ENCODE assay signal across 8 cellular contexts in the genomic region with DNA sequence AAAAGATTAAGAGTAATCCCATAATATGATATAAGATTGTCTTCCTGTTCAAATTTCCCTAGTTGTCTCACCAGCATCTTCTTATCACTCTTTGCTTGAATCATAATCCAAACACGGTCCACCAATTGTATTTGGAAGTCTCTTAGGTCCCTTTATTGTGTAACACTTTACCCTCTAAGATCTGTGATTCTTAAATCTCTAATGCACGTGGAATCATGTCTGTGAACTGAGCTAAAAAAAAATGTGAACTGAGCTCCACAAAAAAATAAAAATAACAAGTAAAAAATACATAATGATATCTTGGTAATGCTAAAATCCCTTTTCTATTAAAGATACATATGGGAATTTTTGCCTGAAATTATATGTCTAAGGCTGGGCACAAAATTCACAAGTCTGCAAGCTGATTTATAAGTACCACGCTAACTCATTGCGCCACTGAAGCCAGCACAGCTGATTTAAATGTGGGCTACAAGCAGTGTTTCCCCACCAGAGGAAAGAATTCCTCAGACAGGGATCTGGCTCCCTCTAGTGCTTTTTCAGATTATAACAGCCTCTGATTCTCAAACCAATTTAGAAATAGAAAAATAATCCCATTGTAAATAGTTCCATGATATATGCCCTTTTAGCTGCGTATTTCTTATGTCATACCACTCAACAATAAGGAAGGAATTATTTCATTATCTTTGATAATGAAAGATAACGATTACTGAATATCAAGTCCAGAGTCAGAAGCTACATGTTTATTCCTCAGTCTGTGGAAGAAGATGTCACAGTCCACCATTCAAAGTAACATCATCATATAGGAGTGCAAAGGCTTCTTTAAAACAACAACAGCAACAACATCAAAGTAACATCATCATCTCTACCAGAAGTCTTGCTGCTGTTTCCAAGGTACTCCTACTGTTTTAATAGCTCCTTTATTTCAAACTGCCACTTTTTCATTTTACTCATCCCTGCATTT. TPM values are rescaled to one million over a fixed set of nuclear protein-coding genes. Genes with fewer than 3 reads are reported as not detected.
A peak's percentile ranks its signal among the peaks of the same experiment; 100 is the strongest.
DNase-seq lines count a peak whose midpoint lies in the region; FAIRE-seq and TF ChIP-seq lines count a peak whose summit lies in the region.

No MANE protein-coding gene starts in this region.

- H3K9ac ChIP-seq in keratinocyte (ENCODE audit: control insufficient read depth, extremely low read depth, insufficient read depth, low read length): no peak overlapping the region

- TF ChIP-seq CTCF in GM10266 (IDR thresholded peaks at IDR 0.05; ENCODE audit: control insufficient read depth, insufficient read depth, low read depth, missing control alignments): peak; percentile 64
- peak; percentile 65 for TF ChIP-seq CTCF in HFF-Myc (IDR thresholded peaks at IDR 0.05; ENCODE audit: low read depth, low read length, missing control alignments)
- peak; percentile 72 for TF ChIP-seq CTCF in brain microvascular endothelial cell (IDR thresholded peaks at IDR 0.05; ENCODE audit: low read depth, low read length, missing control alignments)
- peak; percentile 55 to 72 (median 68) for TF ChIP-seq CTCF in keratinocyte (optimal IDR thresholded peaks at IDR 0.05 in 1 of 3, IDR thresholded peaks at IDR 0.05 in 1 of 3, conservative IDR thresholded peaks at IDR 0.05 in 1 of 3; ENCODE audit: extremely low read depth in 1 of 3, insufficient read depth in 2 of 3, low read length in 3 of 3)

- H3K9me3 ChIP-seq in keratinocyte (ENCODE audit: control insufficient read depth, low read depth, low read length): no peaks in the 10 kb centered on the region

- peak overlapping the region; percentile 43 for H3K27ac ChIP-seq in brain microvascular endothelial cell
- no peak overlapping the region for H3K27ac ChIP-seq in keratinocyte (ENCODE audit: control insufficient read depth, insufficient read depth, low read length)

- H3K36me3 ChIP-seq in brain microvascular endothelial cell (replicated peaks) (no peaks in the 10 kb centered on the region), keratinocyte (ENCODE audit: control insufficient read depth in 2 of 2, extremely low read depth in 1 of 2, insufficient read depth in 2 of 2, low read length in 2 of 2) (no peaks in the 10 kb centered on the region)

- peak; percentile 94 for FAIRE-seq in A204.1 (lab: Jason Lieb, UNC)
- FAIRE-seq in keratinocyte (lab: Jason Lieb, UNC): peak; percentile 62

- dilution Hi-C loops in keratinocyte (cut with MboI; ENCODE audit: extremely low pct_ligation_motif_present, low sequenced_read_pairs): no loop called here

- DNase-seq in GM10266 (ENCODE audit: extremely low spot score) (peak; percentile 54), HFF-Myc (ENCODE audit: extremely low read depth, low read depth) (no peak), MV-4-11 (lab: John Stamatoyannopoulos, UW) (peak; percentile 71), SHP77 treated with DMSO at 0.1 percent for 48 hours (lab: John Stamatoyannopoulos, UW) (peak; percentile 5), brain microvascular endothelial cell (peak; percentile 86), keratinocyte (ENCODE audit: low read depth, low spot score) (no peak)
- peak; percentile 25 for DNase-seq in stimulated activated CD4-positive, alpha-beta T cell treated with anti-CD3 and anti-CD28 coated beads, Interleukin-2, amount 100 ng/mL, for 4 hours (ENCODE audit: low read depth)

- peaks cover 3% of the 10 kb centered on the region for H3K4me1 ChIP-seq in keratinocyte (ENCODE audit: control insufficient read depth, extremely low read depth, insufficient read depth, low read length)

- H3K79me2 ChIP-seq in keratinocyte (ENCODE audit: control insufficient read depth, insufficient read depth, low read length): no peaks in the 10 kb centered on the region

- H3K27me3 ChIP-seq in brain microvascular endothelial cell (replicated peaks): no peaks in the 10 kb centered on the region
- no peaks in the 10 kb centered on the region for H3K27me3 ChIP-seq in keratinocyte (ENCODE audit: control insufficient read depth, extremely low read depth, insufficient read depth, low read length)

- H3K4me2 ChIP-seq in keratinocyte (ENCODE audit: control insufficient read depth, extremely low read depth, insufficient read depth, low read depth, low read length): no peak overlapping the region

- no peaks in the 10 kb centered on the region for H4K20me1 ChIP-seq in keratinocyte (ENCODE audit: control insufficient read depth, extremely low read depth, insufficient read depth, low read length)

- no peaks in the 10 kb centered on the region for H3K9me1 ChIP-seq in keratinocyte (ENCODE audit: control insufficient read depth, extremely low read depth, insufficient read depth, low read length)

- no peak overlapping the region for H2AFZ ChIP-seq in keratinocyte (ENCODE audit: control insufficient read depth, low read length)

- H3K4me3 ChIP-seq in HFF-Myc (replicated peaks; ENCODE audit: low read depth, low read length) (no peak overlapping the region), brain microvascular endothelial cell (ENCODE audit: low read depth, low read length) (no peak overlapping the region), keratinocyte (ENCODE audit: control insufficient read depth in 2 of 3, extremely low read depth in 1 of 3, insufficient read depth in 2 of 3, low read depth in 1 of 3, low read length in 3 of 3) (no peak overlapping the region)

- in situ Hi-C loops in brain microvascular endothelial cell (cut with HindIII; ENCODE audit: low pct_ligation_motif_present, low sequenced_read_pairs): loop anchor here (25.0 kb wide), 1 partner anchor 1627 kb away; no protein-coding TSS in a partner anchor

RNA-seq across cellular contexts. Expression of gene RBM43, which starts 22.9 kb away (rescaled TPM):
- polyA plus RNA-seq in keratinocyte: 1.9 to 2.7 TPM (median 2.1 TPM) in 3 replicates
- polyA plus RNA-seq in keratinocyte (2011; ENCODE audit: low read depth): 0.22 TPM
- polyA plus RNA-seq in keratinocyte (2011; cell fraction: cytosol; rRNA removed): 1.4 and 2.8 TPM in 2 replicates
- 2.3 and 2.9 TPM in 2 replicates for polyA plus RNA-seq in keratinocyte (2011; cell fraction: nucleus; rRNA removed)
- polyA plus RNA-seq in keratinocyte (2012; ENCODE audit: low replicate concordance): 0.52 and 2.1 TPM in 2 replicates
- polyA minus RNA-seq in keratinocyte: 0.30 to 1.4 TPM (median 1.2 TPM) in 3 replicates
- 2.3 TPM for polyA minus RNA-seq in keratinocyte (2011; cell fraction: cytosol; rRNA and poly(A)+ RNA removed)
- polyA minus RNA-seq in keratinocyte (2011; cell fraction: nucleus; rRNA and poly(A)+ RNA removed): 0.84 and 1.9 TPM in 2 replicates

RNA-seq across cellular contexts. Expression of gene NMI, which starts 50.7 kb away (rescaled TPM):
- 3.5 to 8.3 TPM (median 7.1 TPM) in 3 replicates for polyA plus RNA-seq in keratinocyte
- 2.3 TPM for polyA plus RNA-seq in keratinocyte (2011; ENCODE audit: low read depth)
- 4.9 and 6.6 TPM in 2 replicates for polyA plus RNA-seq in keratinocyte (2011; cell fraction: cytosol; rRNA removed)
- 3.6 and 4.2 TPM in 2 replicates for polyA plus RNA-seq in keratinocyte (2011; cell fraction: nucleus; rRNA removed)
- polyA plus RNA-seq in keratinocyte (2012; ENCODE audit: low replicate concordance): 2.6 and 9.1 TPM in 2 replicates
- 0.82 to 2.3 TPM in 2 of 3 replicates, not detected in the other for polyA minus RNA-seq in keratinocyte
- polyA minus RNA-seq in keratinocyte (2011; cell fraction: cytosol; rRNA and poly(A)+ RNA removed): 3.5 TPM
- polyA minus RNA-seq in keratinocyte (2011; cell fraction: nucleus; rRNA and poly(A)+ RNA removed): 1.2 and 1.9 TPM in 2 replicates

Comparison
In these comparisons a context has a peak if more than half of its experiments do, and no peak if none do; other contexts are left out.
1. DNase-seq: peak in GM10266 (single experiment), MV-4-11 (single experiment), SHP77 treated with DMSO at 0.1 percent for 48 hours (single experiment), brain microvascular endothelial cell (single experiment) and stimulated activated CD4-positive, alpha-beta T cell treated with anti-CD3 and anti-CD28 coated beads, Interleukin-2, amount 100 ng/mL, for 4 hours (single experiment); none in HFF-Myc (single experiment) and keratinocyte (single experiment).
2. Peak in every context shown above with its lines, with median percentiles within 50 percentile points of each other: CTCF ChIP-seq.